In genomic region chr15:48493763-48494225, GRCh38 we compare ENCODE assay signal across 19 cellular contexts.
DNase-seq lines count a peak whose midpoint lies in the region; ATAC-seq, FAIRE-seq and TF ChIP-seq lines count a peak whose summit lies in the region.
"Had no signal": no experiment of that assay in that cellular context is flagged by ENCODE, and none has a peak within 500 bp of the region (broad histone marks: within the 10 kb centered on the region; RNA-seq: fewer than 3 reads in every experiment).

No MANE protein-coding gene starts in this region.

- H3K27me3 ChIP-seq in SJCRH30 (no peaks in the 10 kb centered on the region), prostate gland (replicated peaks; ENCODE audit: insufficient read depth) (no peaks in the 10 kb centered on the region)

- WGBS in prostate gland: 60% methylated on average over 4 of the region's 4 CpGs

- FAIRE-seq in GM19239 (lab: Jason Lieb, UNC): peak; percentile 52
- FAIRE-seq: bronchial epithelial cell, H1 had no signal

- H3K9me3 ChIP-seq in SJCRH30 (replicated peaks) (no peaks in the 10 kb centered on the region), prostate gland (no peaks in the 10 kb centered on the region)
- H3K9me3 ChIP-seq: Caco-2 had no signal

- TF ChIP-seq POLR2A in prostate gland (IDR thresholded peaks at IDR 0.05): no peak

- H3K36me3 ChIP-seq in SJCRH30 (peaks cover 9% of the 10 kb centered on the region), prostate gland (no peaks in the 10 kb centered on the region)

- H3K4me1 ChIP-seq in SJCRH30: peaks cover 23% of the 10 kb centered on the region
- no peaks in the 10 kb centered on the region for H3K4me1 ChIP-seq in prostate gland (replicated peaks)
- H3K4me1 ChIP-seq: Caco-2 had no signal

- no peak for ATAC-seq in GM21381 (IDR thresholded peaks at IDR 0.05; ENCODE audit: unreplicated experiment)
- ATAC-seq: activated naive CD4-positive, alpha-beta T cell treated with anti-CD3 and anti-CD28 coated beads, Interleukin-2, amount 50 U/mL, for 72 hours; activated T-cell treated with anti-CD3 and anti-CD28 coated beads, Interleukin-2, amount 50 U/mL, for 4 hours; natural killer cell treated with Interleukin-12 subunit alpha and Interleukin-12 subunit beta and Interleukin-15 and Interleukin-18, amount 100 ng/mL, for 72 hours had no signal

- H3K4me3 ChIP-seq in SJCRH30: no peak overlapping the region
- H3K4me3 ChIP-seq in fibroblast of mammary gland (ENCODE audit: control insufficient read depth, low read depth, low read length): peak overlapping the region; percentile 9
- H3K4me3 ChIP-seq in prostate gland: no peak overlapping the region

- DNase-seq in GM19239 (ENCODE audit: insufficient read length, low spot score) (no peak), SJCRH30 (no peak), fibroblast of mammary gland (ENCODE audit: low read depth) (no peak), prostate gland (ENCODE audit: low spot score) (no peak), DMS153 (lab: John Stamatoyannopoulos, UW) (no peak), SK-N-DZ (ENCODE audit: low spot score) (no peak), NCI-H146 (lab: John Stamatoyannopoulos, UW) (no peak)
- DNase-seq: activated CD4-positive, alpha-beta T cell treated with anti-CD3 and anti-CD28 coated beads, Interleukin-2, amount 10 ng/mL, durations not matched to agents 7 days and 5 days; activated T-cell treated with anti-CD3 and anti-CD28 coated beads, Interleukin-2, amount 50 U/mL, for 4 hours; Caco-2; Kasumi-1; NCI-H1436; NCI-H2227 treated with DMSO at 0.1 percent for 48 hours; NK-92 treated with Interleukin-12 subunit alpha and Interleukin-12 subunit beta, amount 100 ng/mL, for 24 hours had no signal

- H3K27ac ChIP-seq in SJCRH30: peak overlapping the region; percentile 75
- H3K27ac ChIP-seq in prostate gland: peak overlapping the region; percentile 25 to 41

- intact Hi-C loops in prostate gland (cut with DNase I): loop anchor here (10.0 kb wide), 1 partner anchor 151 kb away; the partner anchor contains the start of gene FBN1

- TF ChIP-seq CTCF in fibroblast of mammary gland (conservative IDR thresholded peaks at IDR 0.05; ENCODE audit: control insufficient read depth, insufficient read depth, low read depth, low read length): no peak
- no peak for TF ChIP-seq CTCF in prostate gland (IDR thresholded peaks at IDR 0.05)
